Comparison of ENCODE assay signal across 8 cellular contexts in genomic region chr20:39048000-39048696, GRCh38.
DNase-seq lines count a peak whose midpoint lies in the region; ATAC-seq, FAIRE-seq and TF ChIP-seq lines count a peak whose summit lies in the region.

No MANE protein-coding gene starts in this region.

- in situ Hi-C loops in HepG2 (cut with HindIII; ENCODE audit: extremely low pct_ligation_motif_present, low pct_unique_long_range_greater_than_20kb): loop anchor here (5.0 to 25.0 kb wide), 3 partner anchors 34 to 411 kb away; no protein-coding TSS in a partner anchor

- TF ChIP-seq RAD21 in HepG2 (CRISPR knock-in tag; IDR thresholded peaks at IDR 0.05): peak; percentile 96

- H3K79me2 ChIP-seq in HepG2 (ENCODE audit: insufficient read depth, low read length): no peaks in the 10 kb centered on the region

- no peaks in the 10 kb centered on the region for H3K36me3 ChIP-seq in colonic mucosa
- peaks cover 2 to 3% of the 10 kb centered on the region in 2 experiments; a peak in 3 of 5 replicates for H3K36me3 ChIP-seq in HepG2 (replicated peaks in 1 of 2; ENCODE audit: control insufficient read depth in 1 of 2, insufficient read depth in 2 of 2, low read length in 2 of 2)

- POLR2A ChIA-PET in HepG2 (lab: Yijun Ruan, JAX): interaction anchor here (3.1 kb wide), 1 partner anchor 86 kb away, joined by 20 read pairs; the partner anchor contains the start of gene DHX35

- TF ChIP-seq EP300 in HepG2 (IDR thresholded peaks at IDR 0.05; ENCODE audit: low read depth in 2 of 2, low read length in 2 of 2) (no peak), HepG2 (CRISPR knock-in tag; IDR thresholded peaks at IDR 0.05; ENCODE audit: borderline replicate concordance) (no peak)

- H3K27me3 ChIP-seq in colonic mucosa: no peaks in the 10 kb centered on the region
- peaks cover 0 to 5% of the 10 kb centered on the region in 2 experiments; a peak in 2 of 5 replicates for H3K27me3 ChIP-seq in HepG2 (ENCODE audit: control insufficient read depth in 1 of 2, insufficient read depth in 2 of 2, low read length in 2 of 2)

- H3K4me3 ChIP-seq in colonic mucosa (no peak overlapping the region), HepG2 (replicated peaks in 1 of 3; ENCODE audit: insufficient read depth in 1 of 3, low read depth in 2 of 3, low read length in 3 of 3) (no peak overlapping the region)

- no peak overlapping the region for H2AFZ ChIP-seq in HepG2 (ENCODE audit: low read length)

- no peak overlapping the region for H3K4me2 ChIP-seq in HepG2 (ENCODE audit: low read depth, low read length)

- FAIRE-seq in HepG2 (lab: Jason Lieb, UNC): peak; percentile 95

- no TSS peak for BruUV-seq in HepG2 (replicated peaks; lab: Mats Ljungman, UMichigan)

- H3K27ac ChIP-seq in colonic mucosa (no peak overlapping the region), HepG2 (ENCODE audit: extremely low read length, insufficient read depth, low read length) (no peak overlapping the region)

- CTCF ChIA-PET in HepG2 (lab: Yijun Ruan, JAX; ENCODE audit: low intra/inter-chr PET ratio, low total read pairs): interaction anchor here (0.6 to 4.8 kb wide), 5 partner anchors 27 to 154 kb away, joined by 3 to 96 read pairs (median 3); partner anchors contain the start of gene FAM83D

- 28% methylated on average over 4 of the region's 4 CpGs for WGBS in HepG2 (ENCODE audit: low lambda C conversion rate)

- TF ChIP-seq POLR2A in HepG2 (IDR thresholded peaks at IDR 0.05; ENCODE audit: insufficient read depth in 1 of 2, low read depth in 2 of 2, low read length in 2 of 2): no peak

- intact Hi-C loops in colonic mucosa (cut with DNase I): loop anchor here (2.0 kb wide), 1 partner anchor 121 kb away; the partner anchor contains the start of gene FAM83D
- intact Hi-C loops in HepG2 (cut with micrococcal nuclease; ENCODE audit: unreplicated experiment): loop anchor here (1.0 to 10.0 kb wide), 5 partner anchors 35 to 401 kb away; partner anchors contain the start of genes DHX35 and FAM83D

- ATAC-seq in HG02763 (IDR thresholded peaks at IDR 0.05; ENCODE audit: unreplicated experiment): peak; percentile 44
- ATAC-seq in HepG2: peak; percentile 85
- no peak for ATAC-seq in HG02981 (IDR thresholded peaks at IDR 0.05; ENCODE audit: unreplicated experiment)

- H3K4me1 ChIP-seq in colonic mucosa (no peaks in the 10 kb centered on the region), HepG2 (ENCODE audit: insufficient read depth, low read length) (peaks cover 22% of the 10 kb centered on the region)

- H4K20me1 ChIP-seq in HepG2 (ENCODE audit: insufficient read depth, low read length): no peaks in the 10 kb centered on the region

- TF ChIP-seq CTCF in colonic mucosa (IDR thresholded peaks at IDR 0.05) (peak; percentile 97), HepG2 (CRISPR knock-in tag; IDR thresholded peaks at IDR 0.05) (peak; percentile 100)

- DNase-seq in GM03348 (ENCODE audit: low spot score) (peak; percentile 92), NCI-H446 (lab: John Stamatoyannopoulos, UW) (peak; percentile 56 to 89), colonic mucosa (peak; percentile 79), HepG2 (ENCODE audit: low spot score) (peak; percentile 80)
- peak; percentile 79 for DNase-seq in activated CD4-positive, alpha-beta T cell treated with anti-CD3 and anti-CD28 coated beads for 48 hours
- peak; percentile 51 to 70 for DNase-seq in stimulated activated CD4-positive, alpha-beta T cell treated with anti-CD3 and anti-CD28 coated beads, Interleukin-4, amount 100 ng/mL, for 4 hours

- H3K9ac ChIP-seq in colonic mucosa (ENCODE audit: low read depth in 2 of 2, low read length in 2 of 2): no peak overlapping the region
- no peak overlapping the region for H3K9ac ChIP-seq in HepG2 (ENCODE audit: insufficient read depth, low read depth, low read length)

- H3K9me3 ChIP-seq in colonic mucosa (no peaks in the 10 kb centered on the region), HepG2 (ENCODE audit: low read length) (no peaks in the 10 kb centered on the region)

TF ChIP-seq in HepG2, 621 proteins besides CTCF, POLR2A, EP300 and RAD21 (continues in another document):
- TF ChIP-seq MAZ (IDR thresholded peaks at IDR 0.05; ENCODE audit: borderline replicate concordance, low read depth, low read length): no peak
- 0 out of 2 replicates have a peak, but pooled peaks have one; percentile 22 for TF ChIP-seq MAZ (CRISPR knock-in tag; IDR thresholded peaks at IDR 0.05; ENCODE audit: low read depth)
- TF ChIP-seq SKI (IDR thresholded peaks at IDR 0.05; ENCODE audit: partially characterized antibody): peak; percentile 23
- no peak for TF ChIP-seq HNF4G (IDR thresholded peaks at IDR 0.05; ENCODE audit: borderline replicate concordance, low read depth, low read length)
- TF ChIP-seq HNF4G (CRISPR knock-in tag; IDR thresholded peaks at IDR 0.05; ENCODE audit: borderline replicate concordance, low read depth): peak; percentile 59; the same call in 1 of the 2 replicates
- 0 out of 2 replicates have a peak, but pooled peaks have one; percentile 34 for TF ChIP-seq ZNF558 (CRISPR knock-in tag; IDR thresholded peaks at IDR 0.05; ENCODE audit: borderline replicate concordance)
- TF ChIP-seq, protein P1, sequence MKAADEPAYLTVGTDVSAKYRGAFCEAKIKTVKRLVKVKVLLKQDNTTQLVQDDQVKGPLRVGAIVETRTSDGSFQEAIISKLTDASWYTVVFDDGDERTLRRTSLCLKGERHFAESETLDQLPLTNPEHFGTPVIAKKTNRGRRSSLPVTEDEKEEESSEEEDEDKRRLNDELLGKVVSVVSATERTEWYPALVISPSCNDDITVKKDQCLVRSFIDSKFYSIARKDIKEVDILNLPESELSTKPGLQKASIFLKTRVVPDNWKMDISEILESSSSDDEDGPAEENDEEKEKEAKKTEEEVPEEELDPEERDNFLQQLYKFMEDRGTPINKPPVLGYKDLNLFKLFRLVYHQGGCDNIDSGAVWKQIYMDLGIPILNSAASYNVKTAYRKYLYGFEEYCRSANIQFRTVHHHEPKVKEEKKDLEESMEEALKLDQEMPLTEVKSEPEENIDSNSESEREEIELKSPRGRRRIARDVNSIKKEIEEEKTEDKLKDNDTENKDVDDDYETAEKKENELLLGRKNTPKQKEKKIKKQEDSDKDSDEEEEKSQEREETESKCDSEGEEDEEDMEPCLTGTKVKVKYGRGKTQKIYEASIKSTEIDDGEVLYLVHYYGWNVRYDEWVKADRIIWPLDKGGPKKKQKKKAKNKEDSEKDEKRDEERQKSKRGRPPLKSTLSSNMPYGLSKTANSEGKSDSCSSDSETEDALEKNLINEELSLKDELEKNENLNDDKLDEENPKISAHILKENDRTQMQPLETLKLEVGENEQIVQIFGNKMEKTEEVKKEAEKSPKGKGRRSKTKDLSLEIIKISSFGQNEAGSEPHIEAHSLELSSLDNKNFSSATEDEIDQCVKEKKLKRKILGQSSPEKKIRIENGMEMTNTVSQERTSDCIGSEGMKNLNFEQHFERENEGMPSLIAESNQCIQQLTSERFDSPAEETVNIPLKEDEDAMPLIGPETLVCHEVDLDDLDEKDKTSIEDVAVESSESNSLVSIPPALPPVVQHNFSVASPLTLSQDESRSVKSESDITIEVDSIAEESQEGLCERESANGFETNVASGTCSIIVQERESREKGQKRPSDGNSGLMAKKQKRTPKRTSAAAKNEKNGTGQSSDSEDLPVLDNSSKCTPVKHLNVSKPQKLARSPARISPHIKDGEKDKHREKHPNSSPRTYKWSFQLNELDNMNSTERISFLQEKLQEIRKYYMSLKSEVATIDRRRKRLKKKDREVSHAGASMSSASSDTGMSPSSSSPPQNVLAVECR (CRISPR knock-in tag; IDR thresholded peaks at IDR 0.05; ENCODE audit: borderline replicate concordance): peak; percentile 61; the same call in 1 of the 2 replicates
